1 cellular context compared by ENCODE assay signal in genomic region chr20:31514154-31515071, GRCh38.
TF ChIP-seq lines count a peak whose summit lies in the region.

A gene with protein sequence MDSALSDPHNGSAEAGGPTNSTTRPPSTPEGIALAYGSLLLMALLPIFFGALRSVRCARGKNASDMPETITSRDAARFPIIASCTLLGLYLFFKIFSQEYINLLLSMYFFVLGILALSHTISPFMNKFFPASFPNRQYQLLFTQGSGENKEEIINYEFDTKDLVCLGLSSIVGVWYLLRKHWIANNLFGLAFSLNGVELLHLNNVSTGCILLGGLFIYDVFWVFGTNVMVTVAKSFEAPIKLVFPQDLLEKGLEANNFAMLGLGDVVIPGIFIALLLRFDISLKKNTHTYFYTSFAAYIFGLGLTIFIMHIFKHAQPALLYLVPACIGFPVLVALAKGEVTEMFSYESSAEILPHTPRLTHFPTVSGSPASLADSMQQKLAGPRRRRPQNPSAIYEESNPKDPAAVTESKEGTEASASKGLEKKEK (plus strand): TSS chr20:31514442. CDS start chr20:31514552, 110 bp downstream.

TF ChIP-seq in H1, 55 proteins besides CTCF, POLR2A, EP300 and RAD21 (continued from another document):
- TF ChIP-seq, protein P1, sequence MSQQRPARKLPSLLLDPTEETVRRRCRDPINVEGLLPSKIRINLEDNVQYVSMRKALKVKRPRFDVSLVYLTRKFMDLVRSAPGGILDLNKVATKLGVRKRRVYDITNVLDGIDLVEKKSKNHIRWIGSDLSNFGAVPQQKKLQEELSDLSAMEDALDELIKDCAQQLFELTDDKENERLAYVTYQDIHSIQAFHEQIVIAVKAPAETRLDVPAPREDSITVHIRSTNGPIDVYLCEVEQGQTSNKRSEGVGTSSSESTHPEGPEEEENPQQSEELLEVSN (IDR thresholded peaks at IDR 0.05): no peak; the same call in 1 of the 2 replicates
- no peak for TF ChIP-seq HDAC6 (IDR thresholded peaks at IDR 0.05; ENCODE audit: low read depth, low read length)
- TF ChIP-seq BCL11A (IDR thresholded peaks at IDR 0.05; ENCODE audit: low read depth in 2 of 2, low read length in 2 of 2): no peak
- peak; percentile 63; the same call in 1 of the 2 replicates for TF ChIP-seq YY1 (IDR thresholded peaks at IDR 0.05; ENCODE audit: low read depth, low read length)
- TF ChIP-seq JUND (IDR thresholded peaks at IDR 0.05; ENCODE audit: low read length): peak; percentile 80
- TF ChIP-seq CBX8 (IDR thresholded peaks at IDR 0.05; ENCODE audit: borderline replicate concordance, low read depth, low read length): no peak
- TF ChIP-seq, protein P2, sequence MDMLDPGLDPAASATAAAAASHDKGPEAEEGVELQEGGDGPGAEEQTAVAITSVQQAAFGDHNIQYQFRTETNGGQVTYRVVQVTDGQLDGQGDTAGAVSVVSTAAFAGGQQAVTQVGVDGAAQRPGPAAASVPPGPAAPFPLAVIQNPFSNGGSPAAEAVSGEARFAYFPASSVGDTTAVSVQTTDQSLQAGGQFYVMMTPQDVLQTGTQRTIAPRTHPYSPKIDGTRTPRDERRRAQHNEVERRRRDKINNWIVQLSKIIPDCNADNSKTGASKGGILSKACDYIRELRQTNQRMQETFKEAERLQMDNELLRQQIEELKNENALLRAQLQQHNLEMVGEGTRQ (IDR thresholded peaks at IDR 0.05; ENCODE audit: low read length): peak; percentile 37; the same call in 1 of the 2 replicates
- no peak for TF ChIP-seq KDM1A (IDR thresholded peaks at IDR 0.05; ENCODE audit: borderline replicate concordance, low read length)
- no peak for TF ChIP-seq MAFK (IDR thresholded peaks at IDR 0.05; ENCODE audit: low read depth, low read length)
- TF ChIP-seq ASH2L (IDR thresholded peaks at IDR 0.05; ENCODE audit: low read length): peak; percentile 98
- TF ChIP-seq TAF7 (optimal IDR thresholded peaks at IDR 0.05; ENCODE audit: borderline replicate concordance, low read depth, low read length): peak; percentile 87
- TF ChIP-seq EZH2 (IDR thresholded peaks at IDR 0.05; ENCODE audit: low read depth, low read length, severe bottlenecking): no peak
- peak; percentile 96 for TF ChIP-seq KDM4A (IDR thresholded peaks at IDR 0.05; ENCODE audit: low read depth, low read length, severe bottlenecking)
- 0 out of 2 replicates have a peak, but pooled peaks have one; percentile 45 for TF ChIP-seq TEAD4 (IDR thresholded peaks at IDR 0.05; ENCODE audit: low read depth, low read length)
- TF ChIP-seq SRF (IDR thresholded peaks at IDR 0.05; ENCODE audit: low read depth, low read length): no peak
- no peak for TF ChIP-seq JUN (IDR thresholded peaks at IDR 0.05; ENCODE audit: low read depth, low read length)
- peak; percentile 93 for TF ChIP-seq MAX (IDR thresholded peaks at IDR 0.05)
- no peak for TF ChIP-seq POU5F1 (IDR thresholded peaks at IDR 0.05; ENCODE audit: low read depth, low read length)
- TF ChIP-seq CREB1 (IDR thresholded peaks at IDR 0.05): peak; percentile 92
- no peak for TF ChIP-seq SP2 (IDR thresholded peaks at IDR 0.05; ENCODE audit: low read length)
- TF ChIP-seq SIN3A (conservative IDR thresholded peaks at IDR 0.05 in 1 of 2, IDR thresholded peaks at IDR 0.05 in 1 of 2; ENCODE audit: low read depth in 1 of 2, low read length in 2 of 2): peak; percentile 87 to 90; a peak in 3 of 4 replicates
- TF ChIP-seq KDM5A (IDR thresholded peaks at IDR 0.05; ENCODE audit: low read length): peak; percentile 92
- no peak for TF ChIP-seq SUZ12 (IDR thresholded peaks at IDR 0.05; ENCODE audit: low read length)
- TF ChIP-seq EGR1 (IDR thresholded peaks at IDR 0.05; ENCODE audit: borderline replicate concordance, low read depth, low read length): no peak
- peak; percentile 95 for TF ChIP-seq TAF1 (IDR thresholded peaks at IDR 0.05; ENCODE audit: low read depth, low read length)
- TF ChIP-seq NANOG (IDR thresholded peaks at IDR 0.05; ENCODE audit: insufficient read depth, low read depth, low read length, poor library complexity, severe bottlenecking): peak; percentile 45
- no peak for TF ChIP-seq RXRA (IDR thresholded peaks at IDR 0.05; ENCODE audit: insufficient read depth, low read depth, low read length)
- TF ChIP-seq, protein P3, sequence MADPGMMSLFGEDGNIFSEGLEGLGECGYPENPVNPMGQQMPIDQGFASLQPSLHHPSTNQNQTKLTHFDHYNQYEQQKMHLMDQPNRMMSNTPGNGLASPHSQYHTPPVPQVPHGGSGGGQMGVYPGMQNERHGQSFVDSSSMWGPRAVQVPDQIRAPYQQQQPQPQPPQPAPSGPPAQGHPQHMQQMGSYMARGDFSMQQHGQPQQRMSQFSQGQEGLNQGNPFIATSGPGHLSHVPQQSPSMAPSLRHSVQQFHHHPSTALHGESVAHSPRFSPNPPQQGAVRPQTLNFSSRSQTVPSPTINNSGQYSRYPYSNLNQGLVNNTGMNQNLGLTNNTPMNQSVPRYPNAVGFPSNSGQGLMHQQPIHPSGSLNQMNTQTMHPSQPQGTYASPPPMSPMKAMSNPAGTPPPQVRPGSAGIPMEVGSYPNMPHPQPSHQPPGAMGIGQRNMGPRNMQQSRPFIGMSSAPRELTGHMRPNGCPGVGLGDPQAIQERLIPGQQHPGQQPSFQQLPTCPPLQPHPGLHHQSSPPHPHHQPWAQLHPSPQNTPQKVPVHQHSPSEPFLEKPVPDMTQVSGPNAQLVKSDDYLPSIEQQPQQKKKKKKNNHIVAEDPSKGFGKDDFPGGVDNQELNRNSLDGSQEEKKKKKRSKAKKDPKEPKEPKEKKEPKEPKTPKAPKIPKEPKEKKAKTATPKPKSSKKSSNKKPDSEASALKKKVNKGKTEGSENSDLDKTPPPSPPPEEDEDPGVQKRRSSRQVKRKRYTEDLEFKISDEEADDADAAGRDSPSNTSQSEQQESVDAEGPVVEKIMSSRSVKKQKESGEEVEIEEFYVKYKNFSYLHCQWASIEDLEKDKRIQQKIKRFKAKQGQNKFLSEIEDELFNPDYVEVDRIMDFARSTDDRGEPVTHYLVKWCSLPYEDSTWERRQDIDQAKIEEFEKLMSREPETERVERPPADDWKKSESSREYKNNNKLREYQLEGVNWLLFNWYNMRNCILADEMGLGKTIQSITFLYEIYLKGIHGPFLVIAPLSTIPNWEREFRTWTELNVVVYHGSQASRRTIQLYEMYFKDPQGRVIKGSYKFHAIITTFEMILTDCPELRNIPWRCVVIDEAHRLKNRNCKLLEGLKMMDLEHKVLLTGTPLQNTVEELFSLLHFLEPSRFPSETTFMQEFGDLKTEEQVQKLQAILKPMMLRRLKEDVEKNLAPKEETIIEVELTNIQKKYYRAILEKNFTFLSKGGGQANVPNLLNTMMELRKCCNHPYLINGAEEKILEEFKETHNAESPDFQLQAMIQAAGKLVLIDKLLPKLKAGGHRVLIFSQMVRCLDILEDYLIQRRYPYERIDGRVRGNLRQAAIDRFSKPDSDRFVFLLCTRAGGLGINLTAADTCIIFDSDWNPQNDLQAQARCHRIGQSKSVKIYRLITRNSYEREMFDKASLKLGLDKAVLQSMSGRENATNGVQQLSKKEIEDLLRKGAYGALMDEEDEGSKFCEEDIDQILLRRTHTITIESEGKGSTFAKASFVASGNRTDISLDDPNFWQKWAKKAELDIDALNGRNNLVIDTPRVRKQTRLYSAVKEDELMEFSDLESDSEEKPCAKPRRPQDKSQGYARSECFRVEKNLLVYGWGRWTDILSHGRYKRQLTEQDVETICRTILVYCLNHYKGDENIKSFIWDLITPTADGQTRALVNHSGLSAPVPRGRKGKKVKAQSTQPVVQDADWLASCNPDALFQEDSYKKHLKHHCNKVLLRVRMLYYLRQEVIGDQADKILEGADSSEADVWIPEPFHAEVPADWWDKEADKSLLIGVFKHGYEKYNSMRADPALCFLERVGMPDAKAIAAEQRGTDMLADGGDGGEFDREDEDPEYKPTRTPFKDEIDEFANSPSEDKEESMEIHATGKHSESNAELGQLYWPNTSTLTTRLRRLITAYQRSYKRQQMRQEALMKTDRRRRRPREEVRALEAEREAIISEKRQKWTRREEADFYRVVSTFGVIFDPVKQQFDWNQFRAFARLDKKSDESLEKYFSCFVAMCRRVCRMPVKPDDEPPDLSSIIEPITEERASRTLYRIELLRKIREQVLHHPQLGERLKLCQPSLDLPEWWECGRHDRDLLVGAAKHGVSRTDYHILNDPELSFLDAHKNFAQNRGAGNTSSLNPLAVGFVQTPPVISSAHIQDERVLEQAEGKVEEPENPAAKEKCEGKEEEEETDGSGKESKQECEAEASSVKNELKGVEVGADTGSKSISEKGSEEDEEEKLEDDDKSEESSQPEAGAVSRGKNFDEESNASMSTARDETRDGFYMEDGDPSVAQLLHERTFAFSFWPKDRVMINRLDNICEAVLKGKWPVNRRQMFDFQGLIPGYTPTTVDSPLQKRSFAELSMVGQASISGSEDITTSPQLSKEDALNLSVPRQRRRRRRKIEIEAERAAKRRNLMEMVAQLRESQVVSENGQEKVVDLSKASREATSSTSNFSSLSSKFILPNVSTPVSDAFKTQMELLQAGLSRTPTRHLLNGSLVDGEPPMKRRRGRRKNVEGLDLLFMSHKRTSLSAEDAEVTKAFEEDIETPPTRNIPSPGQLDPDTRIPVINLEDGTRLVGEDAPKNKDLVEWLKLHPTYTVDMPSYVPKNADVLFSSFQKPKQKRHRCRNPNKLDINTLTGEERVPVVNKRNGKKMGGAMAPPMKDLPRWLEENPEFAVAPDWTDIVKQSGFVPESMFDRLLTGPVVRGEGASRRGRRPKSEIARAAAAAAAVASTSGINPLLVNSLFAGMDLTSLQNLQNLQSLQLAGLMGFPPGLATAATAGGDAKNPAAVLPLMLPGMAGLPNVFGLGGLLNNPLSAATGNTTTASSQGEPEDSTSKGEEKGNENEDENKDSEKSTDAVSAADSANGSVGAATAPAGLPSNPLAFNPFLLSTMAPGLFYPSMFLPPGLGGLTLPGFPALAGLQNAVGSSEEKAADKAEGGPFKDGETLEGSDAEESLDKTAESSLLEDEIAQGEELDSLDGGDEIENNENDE (IDR thresholded peaks at IDR 0.05; ENCODE audit: insufficient replicate concordance, low read length): no peak
- TF ChIP-seq BRCA1 (IDR thresholded peaks at IDR 0.05; ENCODE audit: low read depth, low read length): no peak
- TF ChIP-seq CHD1 (IDR thresholded peaks at IDR 0.05; ENCODE audit: low read depth, low read length): no peak; the same call in 1 of the 2 replicates
- TF ChIP-seq, protein P4, sequence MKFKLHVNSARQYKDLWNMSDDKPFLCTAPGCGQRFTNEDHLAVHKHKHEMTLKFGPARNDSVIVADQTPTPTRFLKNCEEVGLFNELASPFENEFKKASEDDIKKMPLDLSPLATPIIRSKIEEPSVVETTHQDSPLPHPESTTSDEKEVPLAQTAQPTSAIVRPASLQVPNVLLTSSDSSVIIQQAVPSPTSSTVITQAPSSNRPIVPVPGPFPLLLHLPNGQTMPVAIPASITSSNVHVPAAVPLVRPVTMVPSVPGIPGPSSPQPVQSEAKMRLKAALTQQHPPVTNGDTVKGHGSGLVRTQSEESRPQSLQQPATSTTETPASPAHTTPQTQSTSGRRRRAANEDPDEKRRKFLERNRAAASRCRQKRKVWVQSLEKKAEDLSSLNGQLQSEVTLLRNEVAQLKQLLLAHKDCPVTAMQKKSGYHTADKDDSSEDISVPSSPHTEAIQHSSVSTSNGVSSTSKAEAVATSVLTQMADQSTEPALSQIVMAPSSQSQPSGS (IDR thresholded peaks at IDR 0.05; ENCODE audit: low read length): no peak
- TF ChIP-seq ATF3 (IDR thresholded peaks at IDR 0.05; ENCODE audit: insufficient read depth, low read depth, low read length): 0 out of 2 replicates have a peak, but pooled peaks have one; percentile 24
- peak; percentile 99 for TF ChIP-seq POLR2AphosphoS5 (IDR thresholded peaks at IDR 0.05; ENCODE audit: low read depth, low read length)
- peak; percentile 89 for TF ChIP-seq TBP (IDR thresholded peaks at IDR 0.05; ENCODE audit: low read depth, low read length)
- TF ChIP-seq GABPA (IDR thresholded peaks at IDR 0.05; ENCODE audit: borderline replicate concordance, insufficient read depth, low read length): peak; percentile 91
- TF ChIP-seq SAP30 (IDR thresholded peaks at IDR 0.05; ENCODE audit: insufficient read depth, insufficient replicate concordance, low read length): peak; percentile 89
- TF ChIP-seq SP4 (IDR thresholded peaks at IDR 0.05; ENCODE audit: low read length): no peak
- no peak for TF ChIP-seq CTBP2 (IDR thresholded peaks at IDR 0.05; ENCODE audit: borderline replicate concordance, insufficient read depth, insufficient read length, low read length)
- TF ChIP-seq GTF2F1 (IDR thresholded peaks at IDR 0.05; ENCODE audit: borderline replicate concordance, low read depth, low read length): peak; percentile 61; the same call in 1 of the 2 replicates
- TF ChIP-seq ZNF274 (IDR thresholded peaks at IDR 0.05; ENCODE audit: borderline replicate concordance, extremely low read depth, low read length): no peak
- 0 out of 2 replicates have a peak, but pooled peaks have one; percentile 56 for TF ChIP-seq SP1 (IDR thresholded peaks at IDR 0.05; ENCODE audit: low read depth, low read length)
- TF ChIP-seq TCF12 (IDR thresholded peaks at IDR 0.05; ENCODE audit: low read depth, low read length): no peak; the same call in 1 of the 2 replicates
- peak; percentile 99 for TF ChIP-seq PHF8 (conservative IDR thresholded peaks at IDR 0.05; ENCODE audit: low read depth, low read length)
- no peak for TF ChIP-seq BACH1 (IDR thresholded peaks at IDR 0.05; ENCODE audit: low read length)
- TF ChIP-seq CBX5 (IDR thresholded peaks at IDR 0.05; ENCODE audit: low read depth, low read length): no peak
- peak; percentile 77; the same call in 1 of the 2 replicates for TF ChIP-seq FOSL1 (IDR thresholded peaks at IDR 0.05; ENCODE audit: insufficient read depth, low read depth, low read length)
- no peak; the same call in 1 of the 2 replicates for TF ChIP-seq CHD2 (IDR thresholded peaks at IDR 0.05; ENCODE audit: low read length)
- no peak for TF ChIP-seq RFX5 (IDR thresholded peaks at IDR 0.05; ENCODE audit: borderline replicate concordance, low read depth, low read length)
- no peak for TF ChIP-seq SIRT6 (IDR thresholded peaks at IDR 0.05; ENCODE audit: low read length)
